In the genomic region with DNA sequence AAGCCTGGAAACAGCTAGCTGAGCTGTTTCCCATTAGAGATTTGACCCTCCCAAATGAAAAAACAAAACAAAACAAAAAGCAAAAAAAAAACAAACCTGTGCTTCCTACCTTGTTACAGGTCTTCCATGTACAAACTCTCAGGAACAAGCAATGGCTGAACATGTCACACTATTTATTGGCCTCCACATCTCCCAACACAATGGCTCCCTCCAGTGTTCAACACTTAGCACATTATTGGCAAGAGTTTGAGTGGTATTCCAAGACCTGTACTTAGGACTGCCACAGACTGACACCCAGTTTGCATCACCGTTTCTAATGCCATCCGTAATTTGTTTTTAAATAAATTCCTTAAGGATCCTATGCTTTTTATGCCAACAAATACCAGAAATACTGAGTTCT, we compare ENCODE assay signal across 8 cellular contexts.
DNase-seq lines count a peak whose midpoint lies in the region; ATAC-seq lines count a peak whose summit lies in the region.

No MANE protein-coding gene starts in this region.

- no peaks in the 10 kb centered on the region for H3K9me3 ChIP-seq in iPS DF 6.9 (ENCODE audit: control insufficient read depth, insufficient read depth, low read length)

- no peak overlapping the region for H3K27ac Mint-ChIP-seq in activated CD8-positive, alpha-beta memory T cell treated with anti-CD3 and anti-CD28 coated beads, Interleukin-2, amount 10 ng/mL, durations not matched to agents 7 days and 5 days

- peak; percentile 70 for ATAC-seq in GM19463 (IDR thresholded peaks at IDR 0.05; ENCODE audit: unreplicated experiment)
- no peak for ATAC-seq in activated CD8-positive, alpha-beta memory T cell treated with anti-CD3 and anti-CD28 coated beads, Interleukin-2, amount 10 ng/mL, durations not matched to agents 7 days and 5 days

- H3K27me3 ChIP-seq in iPS DF 6.9 (ENCODE audit: control insufficient read depth, insufficient read depth, low read length): no peaks in the 10 kb centered on the region

- DNase-seq in AML-193 (lab: John Stamatoyannopoulos, UW) (peak; percentile 15 to 16), MV-4-11 (lab: John Stamatoyannopoulos, UW) (peak; percentile 27), SK-N-DZ (ENCODE audit: low spot score) (peak; percentile 70), iPS DF 6.9 (ENCODE audit: low read depth, low spot score) (peak; percentile 47), HuH-7 (ENCODE audit: low spot score) (no peak), amniotic stem cell (lab: John Stamatoyannopoulos, UW) (no peak)
- DNase-seq in activated CD8-positive, alpha-beta memory T cell treated with anti-CD3 and anti-CD28 coated beads, Interleukin-2, amount 10 ng/mL, durations not matched to agents 7 days and 5 days: no peak

- no peak overlapping the region for H3K4me3 ChIP-seq in iPS DF 6.9 (ENCODE audit: low read length)

- H3K36me3 ChIP-seq in iPS DF 6.9 (ENCODE audit: control insufficient read depth, insufficient read depth, low read length): no peaks in the 10 kb centered on the region

- H3K27ac ChIP-seq in iPS DF 6.9 (ENCODE audit: low read length): no peak overlapping the region

- no peaks in the 10 kb centered on the region for H3K9me3 Mint-ChIP-seq in activated CD8-positive, alpha-beta memory T cell treated with anti-CD3 and anti-CD28 coated beads, Interleukin-2, amount 10 ng/mL, durations not matched to agents 7 days and 5 days (ENCODE audit: low read depth)

- WGBS in iPS DF 6.9 (ENCODE audit: insufficient coverage, insufficient read length): no CpG with 5 or more reads among the region's 2 CpGs

- CTCF ChIA-PET in activated CD8-positive, alpha-beta memory T cell treated with anti-CD3 and anti-CD28 coated beads, Interleukin-2, amount 10 ng/mL, durations not matched to agents 7 days and 5 days (lab: Charles Lee): no interaction called here

- no peaks in the 10 kb centered on the region for H3K4me1 ChIP-seq in iPS DF 6.9 (ENCODE audit: control insufficient read depth, insufficient read depth, low read length)

- H3K4me3 Mint-ChIP-seq in activated CD8-positive, alpha-beta memory T cell treated with anti-CD3 and anti-CD28 coated beads, Interleukin-2, amount 10 ng/mL, durations not matched to agents 7 days and 5 days: no peak overlapping the region

- H3K27me3 Mint-ChIP-seq in activated CD8-positive, alpha-beta memory T cell treated with anti-CD3 and anti-CD28 coated beads, Interleukin-2, amount 10 ng/mL, durations not matched to agents 7 days and 5 days: no peaks in the 10 kb centered on the region

- no peaks in the 10 kb centered on the region for H3K4me1 Mint-ChIP-seq in activated CD8-positive, alpha-beta memory T cell treated with anti-CD3 and anti-CD28 coated beads, Interleukin-2, amount 10 ng/mL, durations not matched to agents 7 days and 5 days

- H3K36me3 Mint-ChIP-seq in activated CD8-positive, alpha-beta memory T cell treated with anti-CD3 and anti-CD28 coated beads, Interleukin-2, amount 10 ng/mL, durations not matched to agents 7 days and 5 days: no peaks in the 10 kb centered on the region

Comparison
In these comparisons a context has a peak if more than half of its experiments do, and no peak if none do; other contexts are left out.
1. DNase-seq: peak in AML-193 (2 of 2), MV-4-11 (single experiment), SK-N-DZ (single experiment) and iPS DF 6.9 (single experiment); none in HuH-7 (single experiment), activated CD8-positive, alpha-beta memory T cell treated with anti-CD3 and anti-CD28 coated beads, Interleukin-2, amount 10 ng/mL, durations not matched to agents 7 days and 5 days (single experiment) and amniotic stem cell (single experiment).